ENCODE assay signal across 8 cellular contexts in the genomic region with DNA sequence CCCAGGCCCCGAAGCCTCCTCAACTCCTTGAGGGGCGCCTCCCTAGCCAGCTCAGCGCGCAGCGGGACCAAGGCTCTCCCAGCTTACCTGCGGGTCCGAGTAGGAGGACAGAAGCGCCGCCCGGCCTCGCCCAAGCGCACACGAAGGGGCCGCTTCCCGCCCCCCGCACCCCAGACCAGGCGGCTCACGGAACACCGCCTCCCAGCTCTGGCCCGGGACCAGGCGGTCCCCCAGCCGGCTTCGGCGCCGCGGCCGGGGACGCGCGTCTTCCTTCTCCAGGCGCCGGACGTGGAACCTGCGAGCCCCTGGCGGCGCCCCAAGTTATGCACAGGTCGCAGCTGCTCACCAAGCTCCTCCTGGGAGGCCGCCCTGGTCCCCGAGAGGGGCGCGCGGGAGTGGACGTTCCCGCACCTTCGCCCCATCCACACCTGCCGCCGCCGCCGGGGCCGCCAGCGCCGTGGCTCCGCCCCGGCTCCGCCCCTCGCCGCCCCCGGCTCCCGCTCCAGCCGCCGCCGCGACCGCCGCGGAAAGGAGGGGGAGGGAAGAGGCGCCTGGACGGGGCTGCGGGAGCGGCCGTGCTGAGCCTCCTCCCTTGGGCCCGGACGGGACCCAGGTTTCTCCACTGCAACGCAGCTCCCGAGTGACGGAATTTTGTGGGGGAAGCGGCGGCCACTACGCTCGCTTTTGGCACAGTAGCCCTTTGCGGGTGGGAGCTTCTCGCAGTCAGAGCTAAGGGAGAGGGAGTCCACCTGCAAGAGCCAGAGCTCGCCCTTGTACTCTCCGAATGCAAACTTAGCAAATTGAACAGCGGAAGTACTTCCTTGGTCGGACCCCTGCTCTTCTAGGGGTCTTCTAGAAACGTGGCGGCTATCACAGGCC.
DNase-seq lines count a peak whose midpoint lies in the region; ATAC-seq and TF ChIP-seq lines count a peak whose summit lies in the region.

No MANE protein-coding gene starts in this region.

- peak overlapping the region; percentile 80 for H3K4me3 ChIP-seq in brain microvascular endothelial cell (ENCODE audit: low read depth, low read length)

- H3K27me3 ChIP-seq in brain microvascular endothelial cell (replicated peaks) = no peaks in the 10 kb centered on the region

- peak; percentile 22 for TF ChIP-seq CTCF in brain microvascular endothelial cell (IDR thresholded peaks at IDR 0.05; ENCODE audit: low read depth, low read length, missing control alignments)

- in situ Hi-C loops in brain microvascular endothelial cell (cut with HindIII; ENCODE audit: low pct_ligation_motif_present, low sequenced_read_pairs) = no loop called here

- peak; percentile 45 for ATAC-seq in GM18517 (IDR thresholded peaks at IDR 0.05; ENCODE audit: unreplicated experiment)
- ATAC-seq in HG03066 (IDR thresholded peaks at IDR 0.05; ENCODE audit: low read depth, unreplicated experiment) = peak; percentile 62

- H3K27ac ChIP-seq in brain microvascular endothelial cell = peak overlapping the region; percentile 36

- no peaks in the 10 kb centered on the region for H3K36me3 ChIP-seq in brain microvascular endothelial cell (replicated peaks)

- DNase-seq in T-helper 2 cell = peak; percentile 2 to 50 (median 21)
- no peak for DNase-seq in brain microvascular endothelial cell
- DNase-seq in iris pigment epithelial cell (ENCODE audit: low read depth) = peak; percentile 65
- peak in 2 of 3 donors; percentile 20 to 28 for DNase-seq in stimulated activated CD4-positive, alpha-beta T cell treated with anti-CD3 and anti-CD28 coated beads, Interleukin-12 subunit alpha, Interleukin-12 subunit beta, amount 100 ng/mL, for 48 hours (ENCODE audit: low read depth in 2 of 3, low spot score in 1 of 3)
- no peak for DNase-seq in SIG-M5 treated with dmso at 0.1 percent for 504 hours (lab: John Stamatoyannopoulos, UW; ENCODE audit: unreplicated experiment)
- DNase-seq in GOT3 (lab: John Stamatoyannopoulos, UW) = no peak

Comparison
In these comparisons a context has a peak if more than half of its experiments do, and no peak if none do; other contexts are left out.
1. DNase-seq: peak in T-helper 2 cell (5 of 5), iris pigment epithelial cell (single experiment) and stimulated activated CD4-positive, alpha-beta T cell treated with anti-CD3 and anti-CD28 coated beads, Interleukin-12 subunit alpha, Interleukin-12 subunit beta, amount 100 ng/mL, for 48 hours (2 of 3); none in brain microvascular endothelial cell (single experiment), SIG-M5 treated with dmso at 0.1 percent for 504 hours (single experiment) and GOT3 (single experiment).